Comparison of ENCODE assay signal across 16 cellular contexts in genomic region chr7:110894111-110894510, GRCh38.
A peak's percentile ranks its signal among the peaks of the same experiment; 100 is the strongest.
DNase-seq lines count a peak whose midpoint lies in the region; ATAC-seq lines count a peak whose summit lies in the region.
"Had no signal": no experiment of that assay in that cellular context is flagged by ENCODE, and none has a peak within 500 bp of the region (broad histone marks: within the 10 kb centered on the region; RNA-seq: fewer than 3 reads in every experiment).

No MANE protein-coding gene starts in this region.

- H3K9me3 Mint-ChIP-seq in activated T-helper 17 cell treated with anti-CD3 and anti-CD28 coated beads, Interleukin-2, amount 50 U/mL, for 72 hours, result peaks cover 4% of the 10 kb centered on the region
- H3K9me3 Mint-ChIP-seq in activated naive CD8-positive, alpha-beta T cell treated with anti-CD3 and anti-CD28 coated beads for 36 hours, result peaks cover 17% of the 10 kb centered on the region
- H3K9me3 Mint-ChIP-seq in stimulated activated naive CD8-positive, alpha-beta T cell treated with anti-CD3 and anti-CD28 coated beads, Interleukin-15, Interleukin-2, amounts not matched to agents 100 ng/mL and 50 ng/mL, for 24 hours, result peaks cover 18% of the 10 kb centered on the region

- H3K27ac Mint-ChIP-seq in activated T-helper 17 cell treated with anti-CD3 and anti-CD28 coated beads, Interleukin-2, amount 50 U/mL, for 72 hours, result peak overlapping the region; percentile 61
- peak overlapping the region; percentile 56 for H3K27ac Mint-ChIP-seq in activated naive CD8-positive, alpha-beta T cell treated with anti-CD3 and anti-CD28 coated beads for 36 hours
- H3K27ac Mint-ChIP-seq in stimulated activated naive CD8-positive, alpha-beta T cell treated with anti-CD3 and anti-CD28 coated beads, Interleukin-15, Interleukin-2, amounts not matched to agents 100 ng/mL and 50 ng/mL, for 24 hours, result peak overlapping the region; percentile 91
- H3K27ac Mint-ChIP-seq: CD4-positive, CD25-positive, alpha-beta regulatory T cell; CD8-positive, alpha-beta T cell; GM23338; H9 had no signal

- no peaks in the 10 kb centered on the region for H3K4me1 Mint-ChIP-seq in activated T-helper 17 cell treated with anti-CD3 and anti-CD28 coated beads, Interleukin-2, amount 50 U/mL, for 72 hours
- peaks cover 17% of the 10 kb centered on the region for H3K4me1 Mint-ChIP-seq in activated naive CD8-positive, alpha-beta T cell treated with anti-CD3 and anti-CD28 coated beads for 36 hours
- H3K4me1 Mint-ChIP-seq in stimulated activated naive CD8-positive, alpha-beta T cell treated with anti-CD3 and anti-CD28 coated beads, Interleukin-15, Interleukin-2, amounts not matched to agents 100 ng/mL and 50 ng/mL, for 24 hours (ENCODE audit: low read depth), result peaks cover 35% of the 10 kb centered on the region
- H3K4me1 Mint-ChIP-seq: CD4-positive, CD25-positive, alpha-beta regulatory T cell had no signal

- ATAC-seq in activated T-helper 17 cell treated with anti-CD3 and anti-CD28 coated beads, Interleukin-2, amount 50 U/mL, for 72 hours (replicated peaks), result no peak
- ATAC-seq in GM19455 (IDR thresholded peaks at IDR 0.05; ENCODE audit: unreplicated experiment) (no peak), GM19395 (IDR thresholded peaks at IDR 0.05; ENCODE audit: unreplicated experiment) (no peak)
- ATAC-seq: CD8-positive, alpha-beta T cell; GM23338; HCT116 had no signal

- DNase-seq in stimulated activated CD4-positive, alpha-beta T cell treated with anti-CD3 and anti-CD28 coated beads, Interleukin-4, amount 100 ng/mL, for 24 hours, result peak; percentile 14
- no peak for DNase-seq in stimulated activated CD4-positive, alpha-beta T cell treated with anti-CD3 and anti-CD28 coated beads, Interleukin-2, amount 100 ng/mL, for 48 hours
- no peak for DNase-seq in activated naive CD8-positive, alpha-beta T cell treated with anti-CD3 and anti-CD28 coated beads for 36 hours
- DNase-seq: C1 segment of cervical spinal cord; Caco-2; CD4-positive, CD25-positive, alpha-beta regulatory T cell; CD8-positive, alpha-beta T cell; DMS153; DND-41; H9 had no signal

- H3K4me3 Mint-ChIP-seq in activated T-helper 17 cell treated with anti-CD3 and anti-CD28 coated beads, Interleukin-2, amount 50 U/mL, for 72 hours, result no peak overlapping the region
- no peak overlapping the region for H3K4me3 Mint-ChIP-seq in activated naive CD8-positive, alpha-beta T cell treated with anti-CD3 and anti-CD28 coated beads for 36 hours
- H3K4me3 Mint-ChIP-seq in stimulated activated naive CD8-positive, alpha-beta T cell treated with anti-CD3 and anti-CD28 coated beads, Interleukin-15, Interleukin-2, amounts not matched to agents 100 ng/mL and 50 ng/mL, for 24 hours, result peak overlapping the region; percentile 18
- H3K4me3 Mint-ChIP-seq: CD4-positive, CD25-positive, alpha-beta regulatory T cell; CD8-positive, alpha-beta T cell; GM23338; H9 had no signal

- H3K36me3 Mint-ChIP-seq in activated T-helper 17 cell treated with anti-CD3 and anti-CD28 coated beads, Interleukin-2, amount 50 U/mL, for 72 hours (ENCODE audit: low read depth), result no peaks in the 10 kb centered on the region
- H3K36me3 Mint-ChIP-seq in activated naive CD8-positive, alpha-beta T cell treated with anti-CD3 and anti-CD28 coated beads for 36 hours, result peaks cover 15% of the 10 kb centered on the region
- peaks cover 5% of the 10 kb centered on the region for H3K36me3 Mint-ChIP-seq in stimulated activated naive CD8-positive, alpha-beta T cell treated with anti-CD3 and anti-CD28 coated beads, Interleukin-15, Interleukin-2, amounts not matched to agents 100 ng/mL and 50 ng/mL, for 24 hours (ENCODE audit: low read depth)

- no peaks in the 10 kb centered on the region for H3K27me3 Mint-ChIP-seq in activated T-helper 17 cell treated with anti-CD3 and anti-CD28 coated beads, Interleukin-2, amount 50 U/mL, for 72 hours
- no peaks in the 10 kb centered on the region for H3K27me3 Mint-ChIP-seq in activated naive CD8-positive, alpha-beta T cell treated with anti-CD3 and anti-CD28 coated beads for 36 hours
- H3K27me3 Mint-ChIP-seq in stimulated activated naive CD8-positive, alpha-beta T cell treated with anti-CD3 and anti-CD28 coated beads, Interleukin-15, Interleukin-2, amounts not matched to agents 100 ng/mL and 50 ng/mL, for 24 hours, result no peaks in the 10 kb centered on the region
